In genomic region chr3:22371592-22372291, GRCh38 we compare ENCODE assay signal across 13 cellular contexts.
DNase-seq lines count a peak whose midpoint lies in the region; ATAC-seq and TF ChIP-seq lines count a peak whose summit lies in the region.
"Had no signal": no experiment of that assay in that cellular context is flagged by ENCODE, and none has a peak within 500 bp of the region (broad histone marks: within the 10 kb centered on the region; RNA-seq: fewer than 3 reads in every experiment).

No MANE protein-coding gene starts in this region.

- H3K4me3 ChIP-seq in adipocyte (ENCODE audit: low read length) (peak overlapping the region; percentile 67), right cardiac atrium (ENCODE audit: low read length) (peak overlapping the region; percentile 8), psoas muscle (peak overlapping the region; percentile 59)
- H3K4me3 ChIP-seq: GM12878 had no signal

- intact Hi-C loops in right cardiac atrium (cut with DNase I), result no loop called here
- intact Hi-C loops in psoas muscle (cut with DNase I), result no loop called here

- H3K9me3 ChIP-seq in adipocyte (ENCODE audit: control insufficient read depth, low read length) (no peaks in the 10 kb centered on the region), right cardiac atrium (ENCODE audit: control insufficient read depth, low read length) (no peaks in the 10 kb centered on the region), psoas muscle (no peaks in the 10 kb centered on the region)

- TF ChIP-seq CTCF in psoas muscle (IDR thresholded peaks at IDR 0.05), result no peak

- H3K4me1 ChIP-seq in adipocyte (ENCODE audit: control insufficient read depth, insufficient read depth, low read length) (peaks cover 17% of the 10 kb centered on the region), right cardiac atrium (ENCODE audit: control insufficient read depth, insufficient read depth, low read length) (peaks cover 2% of the 10 kb centered on the region), psoas muscle (no peaks in the 10 kb centered on the region)

- H3K9ac ChIP-seq in adipocyte (ENCODE audit: low read length), result no peak overlapping the region

- H3K27me3 ChIP-seq in adipocyte (replicated peaks; ENCODE audit: control insufficient read depth, insufficient read depth, low read length), result peaks cover 52% of the 10 kb centered on the region
- H3K27me3 ChIP-seq in right cardiac atrium (ENCODE audit: control insufficient read depth, insufficient read depth), result no peaks in the 10 kb centered on the region
- peaks cover 3 to 38% (median 3%) of the 10 kb centered on the region in 3 donors for H3K27me3 ChIP-seq in psoas muscle (ENCODE audit: insufficient read depth in 3 of 3, low read length in 2 of 3)

- H3K36me3 ChIP-seq in adipocyte (ENCODE audit: control insufficient read depth, insufficient read depth, low read length, severe bottlenecking), result no peaks in the 10 kb centered on the region
- H3K36me3 ChIP-seq in psoas muscle (ENCODE audit: insufficient read depth in 1 of 2, low read depth in 1 of 2), result no peaks in the 10 kb centered on the region

- WGBS in right cardiac atrium, result 9% methylated on average over 23 of the region's 23 CpGs
- WGBS in psoas muscle, 3 donors, result 5 to 7% (median 6%) methylated on average over 23 of the region's 23 CpGs

- ATAC-seq in right cardiac atrium (peak in 1 of 2 donors; percentile 14), psoas muscle (peak in 1 of 4 donors; percentile 30), GM18517 (IDR thresholded peaks at IDR 0.05; ENCODE audit: unreplicated experiment) (no peak), HG03442 (IDR thresholded peaks at IDR 0.05; ENCODE audit: unreplicated experiment) (no peak)
- ATAC-seq: GM12878, left colon had no signal

- no peak overlapping the region for H3K27ac ChIP-seq in right cardiac atrium (ENCODE audit: low read length)
- H3K27ac ChIP-seq in psoas muscle, result no peak overlapping the region
- H3K27ac ChIP-seq: C4-2B had no signal

- DNase-seq in D341Med (ENCODE audit: low spot score) (peak; percentile 15), adipocyte (ENCODE audit: low read depth) (no peak), right cardiac atrium (peak in 2 of 3 donors; percentile 27 to 35), psoas muscle (peak in 1 of 2 donors; percentile 41), midbrain (lab: John Stamatoyannopoulos, UW) (no peak), AG20443 (ENCODE audit: low spot score) (no peak)
- DNase-seq: IMR-90, left colon, NCI-H2029 treated with DMSO at 0.1 percent for 48 hours had no signal

Comparison
In these comparisons a context has a peak if more than half of its experiments do, and no peak if none do; other contexts are left out.
1. DNase-seq: peak in D341Med (single experiment) and right cardiac atrium (2 of 3); none in adipocyte (single experiment), midbrain (single experiment) and AG20443 (single experiment).
2. H3K4me3 ChIP-seq: peak in every context shown above with its lines; median percentile 67 in adipocyte; 59 in psoas muscle; 8 in right cardiac atrium.